8 cellular contexts compared by ENCODE assay signal in genomic region chr3:109731639-109732473, GRCh38.
DNase-seq lines count a peak whose midpoint lies in the region; ATAC-seq and TF ChIP-seq lines count a peak whose summit lies in the region.

No MANE protein-coding gene starts in this region.

- ATAC-seq in GM19455 (IDR thresholded peaks at IDR 0.05; ENCODE audit: unreplicated experiment), result peak; percentile 91
- peak; percentile 73 for ATAC-seq in HG03558 (IDR thresholded peaks at IDR 0.05; ENCODE audit: extremely low read depth, unreplicated experiment)
- peak; percentile 82 for ATAC-seq in Panc1

- H3K4me1 ChIP-seq in Panc1 (ENCODE audit: control insufficient read depth, insufficient read depth, low read length), result no peaks in the 10 kb centered on the region

- peak; percentile 78 for TF ChIP-seq CTCF in Panc1 (IDR thresholded peaks at IDR 0.05)

- H3K4me3 ChIP-seq in Panc1 (ENCODE audit: low read depth in 2 of 2, low read length in 2 of 2), result no peak overlapping the region

- CTCF ChIA-PET in Panc1 (lab: Charles Lee), result no interaction called here

- H3K27me3 ChIP-seq in Panc1 (ENCODE audit: control insufficient read depth, insufficient read depth, low read length), result no peaks in the 10 kb centered on the region

- DNase-seq in DMS153 (lab: John Stamatoyannopoulos, UW), result peak; percentile 11
- peak; percentile 35 for DNase-seq in Panc1 (ENCODE audit: low read depth, low spot score)
- DNase-seq in activated naive CD4-positive, alpha-beta T cell (lab: John Stamatoyannopoulos, UW), result peak in 3 of 4 experiments; percentile 2 to 20 (median 11)
- peak; percentile 52 for DNase-seq in glomerular visceral epithelial cell (ENCODE audit: extremely low spot score)
- peak; percentile 51 for DNase-seq in retina
- no peak for DNase-seq in ecto neural progenitor cell (ENCODE audit: low spot score)

- BruUV-seq in Panc1 (replicated peaks; lab: Mats Ljungman, UMichigan), result no TSS peak

- POLR2A ChIA-PET in Panc1 (lab: Charles Lee), result no interaction called here

- no peak overlapping the region for H3K27ac ChIP-seq in Panc1 (ENCODE audit: low read length)

- in situ Hi-C loops in Panc1 (cut with HindIII; ENCODE audit: low pct_unique_long_range_greater_than_20kb, low sequenced_read_pairs), result no loop called here

- no peaks in the 10 kb centered on the region for H3K36me3 ChIP-seq in Panc1 (ENCODE audit: control insufficient read depth, insufficient read depth, low read length)

- intact Hi-C loops in Panc1 (cut with micrococcal nuclease; ENCODE audit: unreplicated experiment), result loop anchor here (5.0 kb wide), 1 partner anchor 580 kb away; no protein-coding TSS in a partner anchor

- H3K9me3 ChIP-seq in Panc1 (ENCODE audit: control insufficient read depth, insufficient read depth, low read depth, low read length), result no peaks in the 10 kb centered on the region
